Comparison of ENCODE assay signal across 1 cellular context in genomic region chr14:104115131-104115600, GRCh38.
TF ChIP-seq lines count a peak whose summit lies in the region.

No MANE protein-coding gene starts in this region.

TF ChIP-seq in HepG2, 621 proteins besides CTCF, POLR2A, EP300 and RAD21:
- no peak for TF ChIP-seq TMF1 (CRISPR knock-in tag; IDR thresholded peaks at IDR 0.05; ENCODE audit: low read depth)
- no peak for TF ChIP-seq NKX3-1 (CRISPR knock-in tag; IDR thresholded peaks at IDR 0.05)
- TF ChIP-seq FOXO4 (CRISPR knock-in tag; conservative IDR thresholded peaks at IDR 0.05), result no peak
- TF ChIP-seq SP140L (CRISPR knock-in tag; IDR thresholded peaks at IDR 0.05; ENCODE audit: borderline replicate concordance), result no peak
- no peak for TF ChIP-seq RARA (CRISPR knock-in tag; IDR thresholded peaks at IDR 0.05)
- TF ChIP-seq NONO (IDR thresholded peaks at IDR 0.05), result no peak
- no peak for TF ChIP-seq NONO (CRISPR knock-in tag; conservative IDR thresholded peaks at IDR 0.05)
- TF ChIP-seq POLR2AphosphoS2 (IDR thresholded peaks at IDR 0.05; ENCODE audit: low read depth, low read length), result no peak
- no peak for TF ChIP-seq HES4 (CRISPR knock-in tag; IDR thresholded peaks at IDR 0.05; ENCODE audit: borderline replicate concordance)
- TF ChIP-seq ZBTB42 (CRISPR knock-in tag; IDR thresholded peaks at IDR 0.05), result no peak
